Comparison of ENCODE assay signal across 8 cellular contexts in the genomic region with DNA sequence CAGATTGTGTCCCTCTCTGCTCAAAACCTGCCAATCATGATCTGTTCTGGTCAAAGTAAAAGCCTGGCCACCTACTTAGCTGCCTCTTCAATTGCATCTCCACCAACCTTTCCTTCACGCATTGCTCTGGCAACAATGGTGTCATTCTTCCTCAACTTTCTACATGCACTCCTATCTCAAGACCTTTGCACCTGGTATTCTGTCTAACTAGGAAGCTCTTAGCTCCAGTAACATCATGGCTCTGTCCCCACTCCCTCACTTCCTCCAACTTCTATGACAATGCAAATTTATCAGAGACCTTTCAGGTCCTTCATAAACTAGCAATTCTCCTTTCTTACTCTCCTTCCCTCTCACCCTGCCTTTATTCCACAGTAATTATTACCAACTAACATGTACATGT.
"Had no signal": no experiment of that assay in that cellular context is flagged by ENCODE, and none has a peak within 500 bp of the region (broad histone marks: within the 10 kb centered on the region; RNA-seq: fewer than 3 reads in every experiment).

No MANE protein-coding gene starts in this region.

- H3K4me1 ChIP-seq: HAP-1 had no signal

- H3K9me3 ChIP-seq: HAP-1 had no signal

- H3K36me3 ChIP-seq: HAP-1 had no signal

- FAIRE-seq: HTR-8/SVneo, K562 had no signal

- ATAC-seq: HCT116, K562 had no signal

- H3K27ac Mint-ChIP-seq: HFFc6 had no signal

- H3K4me3 ChIP-seq: HAP-1, K562 had no signal

- DNase-seq: GOT3, H7, HFFc6, IMR-90 had no signal

- H3K4me3 Mint-ChIP-seq: HFFc6 had no signal
